ENCODE assay signal across 6 cellular contexts in the genomic region with DNA sequence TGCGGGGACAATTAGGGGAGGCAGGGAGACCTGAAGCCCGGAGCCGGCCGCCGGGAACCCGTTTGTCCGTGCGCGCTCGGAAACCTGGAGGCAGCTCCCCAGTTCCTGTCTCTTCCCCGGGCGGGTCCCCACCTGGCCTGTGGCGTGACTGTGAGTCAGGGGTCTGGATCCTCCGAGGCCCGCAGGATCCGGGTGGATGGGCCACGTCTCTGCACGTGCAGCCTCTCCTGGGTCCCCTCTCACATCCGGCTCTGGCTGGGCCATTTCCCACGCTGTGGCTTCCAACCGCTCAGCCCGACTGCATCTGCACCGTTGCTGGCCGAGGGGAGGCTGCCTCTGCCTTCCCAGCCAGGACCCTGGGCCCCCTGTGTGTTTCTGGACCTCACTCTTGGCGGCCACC. TPM values are rescaled to one million over a fixed set of nuclear protein-coding genes. Genes with fewer than 3 reads are reported as not detected.
"Had no signal": no experiment of that assay in that cellular context is flagged by ENCODE, and none has a peak within 500 bp of the region (broad histone marks: within the 10 kb centered on the region; RNA-seq: fewer than 3 reads in every experiment).

No MANE protein-coding gene starts in this region.

- H3K27ac ChIP-seq: HL-60 had no signal

- H3K4me3 ChIP-seq: K562 had no signal

- ATAC-seq: HepG2, K562 had no signal

- DNase-seq: IMR-90, KBM-7 had no signal

RNA-seq across cellular contexts. Expression of a gene that starts 14.8 kb away (rescaled TPM):
- total RNA-seq: IMR-90 had no signal
- polyA plus RNA-seq: IgD-negative memory B cell had no signal
